In the genomic region with DNA sequence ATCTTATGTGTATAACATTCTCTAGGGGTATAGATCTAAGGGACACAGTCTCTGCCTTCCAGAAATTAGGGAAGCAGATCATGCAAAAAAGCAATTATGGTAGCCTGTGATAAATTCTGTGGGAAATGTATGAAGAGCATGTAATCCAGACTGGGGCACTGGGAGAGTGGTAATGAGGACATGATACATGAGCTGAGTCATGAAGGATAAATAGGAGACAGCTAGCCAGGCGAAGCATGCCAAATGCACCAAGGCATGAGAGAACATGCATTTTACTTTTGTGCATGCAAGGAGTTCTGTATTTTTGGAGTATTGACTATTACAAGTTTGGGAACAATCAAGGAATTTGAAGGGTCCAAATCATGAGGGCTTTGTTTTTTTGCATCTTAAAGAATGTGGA, we compare ENCODE assay signal across 28 cellular contexts. TPM values are rescaled to one million over a fixed set of nuclear protein-coding genes. Genes with fewer than 3 reads are reported as not detected.
A peak's percentile ranks its signal among the peaks of the same experiment; 100 is the strongest.
DNase-seq lines count a peak whose midpoint lies in the region; ATAC-seq, FAIRE-seq and TF ChIP-seq lines count a peak whose summit lies in the region.
"Had no signal": no experiment of that assay in that cellular context is flagged by ENCODE, and none has a peak within 500 bp of the region (broad histone marks: within the 10 kb centered on the region; RNA-seq: fewer than 3 reads in every experiment).

No MANE protein-coding gene starts in this region.

- peak; percentile 37 for DNase-seq in COLO668 (lab: John Stamatoyannopoulos, UW; ENCODE audit: unreplicated experiment)
- peak; percentile 5 for DNase-seq in GM23248
- no peak for DNase-seq in WTC11 (ENCODE audit: low spot score)
- DNase-seq in foreskin keratinocyte, result peak; percentile 15 to 54
- no peak for DNase-seq in activated gamma-delta T cell treated with Interleukin-2 at 50 U/mL for 16 hours
- no peak for DNase-seq in RCC 7860 (ENCODE audit: low spot score)
- DNase-seq: activated CD4-positive, alpha-beta T cell treated with anti-CD3 and anti-CD28 coated beads, Interleukin-2, amount 50 U/mL, for 1 hour; activated naive CD4-positive, alpha-beta T cell treated with Interleukin-2 at 50 U/mL for 16 hours; activated T-cell treated with anti-CD3 and anti-CD28 coated beads, Interleukin-2, amount 50 U/mL, for 72 hours; body of pancreas; Caco-2; foreskin fibroblast; left cardiac atrium; NCI-H187 treated with DMSO at 0.1 percent for 48 hours; NCI-H446 treated with DMSO at 0.1 percent for 48 hours; psoas muscle; SJCRH30; stimulated activated naive CD4-positive, alpha-beta T cell treated with Interleukin-2 at 50 U/mL for 16 hours; T1000; testis had no signal

- no peak for FAIRE-seq in RCC 7860 (lab: Jason Lieb, UNC)
- FAIRE-seq: GM12891, H54, urothelium cell line had no signal

- ATAC-seq in WTC11 (peak; percentile 25), foreskin keratinocyte (peak; percentile 65), GM18502 (IDR thresholded peaks at IDR 0.05; ENCODE audit: poor library complexity, unreplicated experiment) (no peak)
- ATAC-seq: activated T-cell treated with anti-CD3 and anti-CD28 coated beads, Interleukin-2, amount 50 U/mL, for 72 hours; body of pancreas; left cardiac atrium had no signal

- no peak overlapping the region for H3K9ac ChIP-seq in GM23248
- H3K9ac ChIP-seq: BLaER1 treated with 17β-estradiol and CSF1 and Interleukin-3, amounts not matched to agents 10 nM and 100 nM had no signal

- H3K4me1 Mint-ChIP-seq in WTC11, result peaks cover 33% of the 10 kb centered on the region

- no peaks in the 10 kb centered on the region for H3K9me3 Mint-ChIP-seq in WTC11
- H3K9me3 Mint-ChIP-seq: activated T-cell treated with anti-CD3 and anti-CD28 coated beads, Interleukin-2, amount 50 U/mL, for 72 hours; memory B cell had no signal

- H3K9me2 ChIP-seq in GM23248 (ENCODE audit: insufficient read depth), result no peaks in the 10 kb centered on the region

- in situ Hi-C loops in GM23248 (cut with MboI), result no loop called here

- no peak overlapping the region for H3K4me2 ChIP-seq in GM23248 (ENCODE audit: unreplicated experiment)
- H3K4me2 ChIP-seq: BLaER1 treated with 17β-estradiol and CSF1 and Interleukin-3, amounts not matched to agents 10 nM and 100 nM had no signal

- H2AFZ ChIP-seq in GM23248, result no peak overlapping the region

- CTCF ChIA-PET in WTC11 (lab: Charles Lee), result no interaction called here

- H3K4me3 Mint-ChIP-seq in WTC11, result no peak overlapping the region; the same call in 1 of the 2 replicates
- H3K4me3 Mint-ChIP-seq: activated T-cell treated with anti-CD3 and anti-CD28 coated beads, Interleukin-2, amount 50 U/mL, for 72 hours; memory B cell had no signal

- H3K9me3 ChIP-seq in GM23248 (ENCODE audit: low read depth), result no peaks in the 10 kb centered on the region
- H3K9me3 ChIP-seq: BLaER1 treated with 17β-estradiol and CSF1 and Interleukin-3, amounts not matched to agents 10 nM and 100 nM; body of pancreas; Caco-2; neutrophil; psoas muscle; SJCRH30; testis had no signal

- no peaks in the 10 kb centered on the region for H3F3A ChIP-seq in GM23248 (ENCODE audit: insufficient read depth)

- POLR2A ChIA-PET in WTC11 (lab: Charles Lee), result no interaction called here

- H3K4me1 ChIP-seq in GM23248 (ENCODE audit: insufficient read depth) (no peaks in the 10 kb centered on the region), foreskin keratinocyte (no peaks in the 10 kb centered on the region)
- H3K4me1 ChIP-seq: BLaER1 treated with 17β-estradiol and CSF1 and Interleukin-3, amounts not matched to agents 10 nM and 100 nM; body of pancreas; Caco-2; psoas muscle; SJCRH30; testis had no signal

- H3K27ac ChIP-seq in GM23248 (no peak overlapping the region), foreskin keratinocyte (no peak overlapping the region)
- H3K27ac ChIP-seq: BLaER1 treated with 17β-estradiol and CSF1 and Interleukin-3, amounts not matched to agents 10 nM and 100 nM; body of pancreas; neutrophil; psoas muscle; SJCRH30; testis had no signal

- H3K27me3 ChIP-seq in GM23248 (replicated peaks; ENCODE audit: insufficient read depth), result 0 out of 2 replicates have a peak, but pooled peaks cover 3% of the 10 kb centered on the region
- peaks cover 3% of the 10 kb centered on the region for H3K27me3 ChIP-seq in foreskin keratinocyte
- H3K27me3 ChIP-seq: BLaER1 treated with 17β-estradiol and CSF1 and Interleukin-3, amounts not matched to agents 10 nM and 100 nM; body of pancreas; SJCRH30; testis had no signal

- H3K36me3 Mint-ChIP-seq in WTC11, result no peaks in the 10 kb centered on the region
- H3K36me3 Mint-ChIP-seq: memory B cell had no signal

- H4K20me1 ChIP-seq in GM23248 (ENCODE audit: insufficient read depth), result no peaks in the 10 kb centered on the region
- H4K20me1 ChIP-seq: BLaER1 treated with 17β-estradiol and CSF1 and Interleukin-3, amounts not matched to agents 10 nM and 100 nM had no signal

- H3K79me2 ChIP-seq in GM23248 (ENCODE audit: insufficient read depth), result no peaks in the 10 kb centered on the region

- H3K4me3 ChIP-seq in GM23248, result no peak overlapping the region
- H3K4me3 ChIP-seq: BLaER1 treated with 17β-estradiol and CSF1 and Interleukin-3, amounts not matched to agents 10 nM and 100 nM; body of pancreas; psoas muscle; SJCRH30; testis had no signal

- H3K27ac Mint-ChIP-seq in WTC11, result no peak overlapping the region
- H3K27ac Mint-ChIP-seq: activated T-cell treated with anti-CD3 and anti-CD28 coated beads, Interleukin-2, amount 50 U/mL, for 72 hours; memory B cell had no signal

- H3K36me3 ChIP-seq in GM23248 (ENCODE audit: low read depth), result no peaks in the 10 kb centered on the region
- H3K36me3 ChIP-seq: BLaER1 treated with 17β-estradiol and CSF1 and Interleukin-3, amounts not matched to agents 10 nM and 100 nM; neutrophil; SJCRH30 had no signal

- peaks cover 22% of the 10 kb centered on the region for H3K27me3 Mint-ChIP-seq in WTC11 (ENCODE audit: low read depth)

- no peak for TF ChIP-seq CTCF in WTC11 (IDR thresholded peaks at IDR 0.05)
- no peak for TF ChIP-seq CTCF in foreskin keratinocyte (conservative IDR thresholded peaks at IDR 0.05)

- WGBS in GM23248 (ENCODE audit: low coverage in 1 of 2, low lambda C conversion rate in 2 of 2, missing lambda C conversion rate in 2 of 2), 2 experiments, result 41 to 44% methylated on average over 1 of the region's 1 CpG

TF ChIP-seq in WTC11, 78 proteins besides CTCF, POLR2A, EP300 and RAD21:
- no peak for TF ChIP-seq NR3C1 (CRISPR knock-in tag; conservative IDR thresholded peaks at IDR 0.05; ENCODE audit: low read depth)
- TF ChIP-seq, protein P1, sequence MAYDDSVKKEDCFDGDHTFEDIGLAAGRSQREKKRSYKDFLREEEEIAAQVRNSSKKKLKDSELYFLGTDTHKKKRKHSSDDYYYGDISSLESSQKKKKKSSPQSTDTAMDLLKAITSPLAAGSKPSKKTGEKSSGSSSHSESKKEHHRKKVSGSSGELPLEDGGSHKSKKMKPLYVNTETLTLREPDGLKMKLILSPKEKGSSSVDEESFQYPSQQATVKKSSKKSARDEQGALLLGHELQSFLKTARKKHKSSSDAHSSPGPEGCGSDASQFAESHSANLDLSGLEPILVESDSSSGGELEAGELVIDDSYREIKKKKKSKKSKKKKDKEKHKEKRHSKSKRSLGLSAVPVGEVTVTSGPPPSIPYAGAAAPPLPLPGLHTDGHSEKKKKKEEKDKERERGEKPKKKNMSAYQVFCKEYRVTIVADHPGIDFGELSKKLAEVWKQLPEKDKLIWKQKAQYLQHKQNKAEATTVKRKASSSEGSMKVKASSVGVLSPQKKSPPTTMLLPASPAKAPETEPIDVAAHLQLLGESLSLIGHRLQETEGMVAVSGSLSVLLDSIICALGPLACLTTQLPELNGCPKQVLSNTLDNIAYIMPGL (CRISPR knock-in tag; IDR thresholded peaks at IDR 0.05), result no peak
- no peak for TF ChIP-seq TCF7 (CRISPR knock-in tag; IDR thresholded peaks at IDR 0.05; ENCODE audit: low read depth)
- TF ChIP-seq ZBTB21 (CRISPR knock-in tag; IDR thresholded peaks at IDR 0.05; ENCODE audit: borderline replicate concordance), result no peak

RNA-seq across cellular contexts. Expression of a gene that starts 8.9 kb away (rescaled TPM):
- not detected in 2 replicates for total RNA-seq in GM23248 (2014; rRNA removed; shearing (Covaris generic))
- polyA plus RNA-seq in GM23248 (2016; fragmentation: Nextera tagmentation; extraction: Ambion mirVana), result not detected in 2 replicates
- 25.4 to 29.0 TPM (median 28.1 TPM) in 3 replicates for total RNA-seq in WTC11 (2021)
- total RNA-seq in foreskin keratinocyte, result not detected in 2 replicates
- polyA plus RNA-seq in foreskin keratinocyte, result not detected in 2 replicates
- total RNA-seq: activated T-cell treated with anti-CD3 and anti-CD28 coated beads, Interleukin-2, amount 50 U/mL, for 72 hours; body of pancreas; Caco-2; epithelial cell of proximal tubule; psoas muscle; SJCRH30 had no signal
- polyA plus RNA-seq: psoas muscle had no signal

Comparison
In these comparisons a context has a peak if more than half of its experiments do, and no peak if none do; other contexts are left out.
1. DNase-seq: peak in COLO668 (single experiment), GM23248 (single experiment) and foreskin keratinocyte (2 of 2); none in WTC11 (single experiment), activated gamma-delta T cell treated with Interleukin-2 at 50 U/mL for 16 hours (single experiment) and RCC 7860 (single experiment).
2. RNA of a gene that starts 8.9 kb away (total RNA-seq): 25.4 to 29.0 TPM in WTC11; not detected in GM23248 and not detected in foreskin keratinocyte; every median in the first group is over 10 times any median in the second.